13 cellular contexts compared by ENCODE assay signal in the genomic region with DNA sequence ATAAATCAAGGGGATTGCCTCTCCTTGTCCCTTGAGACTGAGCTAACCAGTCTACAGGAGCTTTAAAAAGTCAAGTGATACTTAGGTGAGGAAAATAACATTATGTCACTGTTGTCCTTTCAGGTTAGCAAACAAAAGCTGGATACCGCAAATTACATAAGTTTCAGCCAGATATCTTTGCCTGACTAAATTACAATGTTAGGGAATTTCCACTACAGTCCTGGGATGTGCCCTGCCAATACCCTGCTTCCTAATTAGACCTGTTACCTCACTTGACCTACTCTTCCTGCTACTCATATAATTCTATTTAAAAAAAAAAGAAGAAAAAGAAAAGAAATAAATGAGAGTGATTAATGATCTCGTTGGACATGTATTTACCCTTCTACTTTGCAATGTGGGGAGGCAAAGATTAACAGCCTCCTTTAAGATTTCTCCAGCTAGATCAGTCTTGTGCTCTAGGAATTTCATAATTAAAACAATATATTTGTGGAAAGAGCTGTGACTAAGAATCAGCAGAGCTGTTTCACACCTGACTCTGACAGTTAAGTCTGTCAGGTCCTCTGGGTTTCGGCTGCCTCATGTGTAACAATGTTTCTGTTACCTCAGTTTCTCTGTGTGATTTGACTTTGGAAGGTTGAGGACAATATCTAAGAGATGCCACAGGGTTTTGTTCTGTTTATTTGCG.
DNase-seq lines count a peak whose midpoint lies in the region; ATAC-seq, FAIRE-seq and TF ChIP-seq lines count a peak whose summit lies in the region.
"Had no signal": no experiment of that assay in that cellular context is flagged by ENCODE, and none has a peak within 500 bp of the region (broad histone marks: within the 10 kb centered on the region; RNA-seq: fewer than 3 reads in every experiment).

No MANE protein-coding gene starts in this region.

- no peak for TF ChIP-seq CTCF in LNCaP clone FGC (IDR thresholded peaks at IDR 0.05; ENCODE audit: control insufficient read depth, extremely low read depth, insufficient read depth)

- no peak for ATAC-seq in GM21717 (IDR thresholded peaks at IDR 0.05; ENCODE audit: unreplicated experiment)
- ATAC-seq in HG03354 (IDR thresholded peaks at IDR 0.05; ENCODE audit: poor library complexity, severe bottlenecking, unreplicated experiment) = no peak
- ATAC-seq: activated CD8-positive, alpha-beta memory T cell treated with anti-CD3 and anti-CD28 coated beads, Interleukin-2, amount 10 ng/mL, durations not matched to agents 7 days and 5 days; activated naive CD4-positive, alpha-beta T cell treated with anti-CD3 and anti-CD28 coated beads, Interleukin-2, amount 50 U/mL, for 72 hours; stimulated activated naive B cell treated with anti-CD40 and anti-IgM and Interleukin-4, amounts not matched to agents 10 μg/mL and 1 μg/mL and 100 μg/mL, for 72 hours had no signal

- no peak for FAIRE-seq in HTR-8/SVneo (lab: Jason Lieb, UNC)

- DNase-seq in Caki2 (ENCODE audit: low read depth) (peak; percentile 86), LNCaP clone FGC (ENCODE audit: low read depth) (peak; percentile 42), astrocyte of the hippocampus (ENCODE audit: low read depth, low spot score) (peak; percentile 77), kidney tubule cell (ENCODE audit: low spot score) (peak; percentile 97), HTR-8/SVneo (ENCODE audit: insufficient read length, low spot score) (no peak), Kasumi-1 (lab: John Stamatoyannopoulos, UW) (no peak)
- DNase-seq: activated CD8-positive, alpha-beta memory T cell treated with anti-CD3 and anti-CD28 coated beads, Interleukin-2, amount 10 ng/mL, durations not matched to agents 7 days and 5 days; GF-D8; NCI-H446 treated with DMSO at 0.1 percent for 48 hours; stimulated activated naive B cell treated with anti-CD40 and anti-IgM and Interleukin-4, amounts not matched to agents 10 μg/mL and 1 μg/mL and 100 μg/mL, for 72 hours had no signal

- in situ Hi-C loops in Caki2 (cut with HindIII; ENCODE audit: low pct_unique_long_range_greater_than_20kb, low sequenced_read_pairs) = no loop called here

- H3K4me3 ChIP-seq in LNCaP clone FGC (ENCODE audit: low read depth, low read length) = no peak overlapping the region

Comparison
In these comparisons a context has a peak if more than half of its experiments do, and no peak if none do; other contexts are left out.
1. DNase-seq: peak in Caki2 (single experiment), LNCaP clone FGC (single experiment), astrocyte of the hippocampus (single experiment) and kidney tubule cell (single experiment); none in HTR-8/SVneo (single experiment) and Kasumi-1 (0 of 2).